1 cellular context compared by ENCODE assay signal in genomic region chr20:33419140-33419974, GRCh38.
TF ChIP-seq lines count a peak whose summit lies in the region.

No MANE protein-coding gene starts in this region.

TF ChIP-seq in K562, 482 proteins besides CTCF, POLR2A, EP300 and RAD21 (continued from another document and continues in another):
- TF ChIP-seq VEZF1 (CRISPR knock-in tag; IDR thresholded peaks at IDR 0.05) (peak; percentile 44; the same call in 1 of the 2 replicates), ZBTB8A (IDR thresholded peaks at IDR 0.05; ENCODE audit: partially characterized antibody) (no peak), RCOR1 (IDR thresholded peaks at IDR 0.05; ENCODE audit: borderline replicate concordance in 1 of 2, low read depth in 2 of 2, low read length in 2 of 2) (peak; percentile 16 to 91; a peak in 2 of 4 replicates), ZNF134 (CRISPR knock-in tag; conservative IDR thresholded peaks at IDR 0.05) (no peak), TCF3 (CRISPR knock-in tag; IDR thresholded peaks at IDR 0.05) (peak; percentile 97), SRSF7 (optimal IDR thresholded peaks at IDR 0.05; ENCODE audit: low read depth, low read length) (no peak), SIX5 (IDR thresholded peaks at IDR 0.05; ENCODE audit: borderline replicate concordance in 1 of 2, insufficient read depth in 1 of 2, low read depth in 1 of 2, low read length in 2 of 2) (no peak), MEF2D (tag; conservative IDR thresholded peaks at IDR 0.05; ENCODE audit: low read depth) (peak; percentile 99), CREB3 (tag; conservative IDR thresholded peaks at IDR 0.05; ENCODE audit: low read depth) (no peak), MLX (CRISPR knock-in tag; conservative IDR thresholded peaks at IDR 0.05) (no peak), CLOCK (CRISPR knock-in tag; IDR thresholded peaks at IDR 0.05; ENCODE audit: borderline replicate concordance) (no peak), SNAPC5 (CRISPR knock-in tag; IDR thresholded peaks at IDR 0.05) (no peak), ZNF444 (CRISPR knock-in tag; IDR thresholded peaks at IDR 0.05) (peak; percentile 48; the same call in 1 of the 2 replicates), POLR2AphosphoS2 (IDR thresholded peaks at IDR 0.05; ENCODE audit: low read length) (no peak), FOXK1 (CRISPR knock-in tag; IDR thresholded peaks at IDR 0.05; ENCODE audit: borderline replicate concordance) (no peak), CREM (IDR thresholded peaks at IDR 0.05; ENCODE audit: low read depth) (peak; percentile 84), E2F5 (CRISPR knock-in tag; IDR thresholded peaks at IDR 0.05) (no peak), KLF10 (CRISPR knock-in tag; IDR thresholded peaks at IDR 0.05) (no peak), ZNF253 (CRISPR knock-in tag; conservative IDR thresholded peaks at IDR 0.05) (no peak), NR2F6 (CRISPR knock-in tag; IDR thresholded peaks at IDR 0.05) (no peak), ZNF766 (CRISPR knock-in tag; conservative IDR thresholded peaks at IDR 0.05) (peak; percentile 76), HEY1 (CRISPR knock-in tag; IDR thresholded peaks at IDR 0.05; ENCODE audit: borderline replicate concordance) (no peak), KLF16 (IDR thresholded peaks at IDR 0.05) (peak; percentile 96), TGIF2 (CRISPR knock-in tag; IDR thresholded peaks at IDR 0.05) (no peak), SPI1 (IDR thresholded peaks at IDR 0.05; ENCODE audit: borderline replicate concordance, low read depth, low read length) (no peak; the same call in 1 of the 2 replicates), THAP12 (CRISPR knock-in tag; IDR thresholded peaks at IDR 0.05) (no peak), HDAC6 (IDR thresholded peaks at IDR 0.05; ENCODE audit: low read depth, low read length) (no peak), KDM4B (IDR thresholded peaks at IDR 0.05; ENCODE audit: borderline replicate concordance in 2 of 2, low read depth in 1 of 2) (no peak), GATAD2B (IDR thresholded peaks at IDR 0.05; ENCODE audit: borderline replicate concordance) (no peak), MTA1 (IDR thresholded peaks at IDR 0.05; ENCODE audit: borderline replicate concordance) (no peak), ZNF175 (CRISPR knock-in tag; IDR thresholded peaks at IDR 0.05; ENCODE audit: low read depth) (0 out of 2 replicates have a peak, but pooled peaks have one; percentile 39), ZBTB26 (CRISPR knock-in tag; IDR thresholded peaks at IDR 0.05) (no peak), E2F4 (CRISPR knock-in tag; IDR thresholded peaks at IDR 0.05; ENCODE audit: low read depth) (no peak), CREB3L1 (IDR thresholded peaks at IDR 0.05; ENCODE audit: borderline replicate concordance, low read depth) (no peak), MCM5 (IDR thresholded peaks at IDR 0.05; ENCODE audit: low read depth) (no peak), CBFA2T3 (IDR thresholded peaks at IDR 0.05) (peak; percentile 99), ZNF518B (CRISPR knock-in tag; IDR thresholded peaks at IDR 0.05) (no peak), ZNF785 (CRISPR knock-in tag; IDR thresholded peaks at IDR 0.05) (no peak), ZNF395 (CRISPR knock-in tag; IDR thresholded peaks at IDR 0.05) (peak; percentile 91)
